Comparison of ENCODE assay signal across 1 cellular context in the genomic region with DNA sequence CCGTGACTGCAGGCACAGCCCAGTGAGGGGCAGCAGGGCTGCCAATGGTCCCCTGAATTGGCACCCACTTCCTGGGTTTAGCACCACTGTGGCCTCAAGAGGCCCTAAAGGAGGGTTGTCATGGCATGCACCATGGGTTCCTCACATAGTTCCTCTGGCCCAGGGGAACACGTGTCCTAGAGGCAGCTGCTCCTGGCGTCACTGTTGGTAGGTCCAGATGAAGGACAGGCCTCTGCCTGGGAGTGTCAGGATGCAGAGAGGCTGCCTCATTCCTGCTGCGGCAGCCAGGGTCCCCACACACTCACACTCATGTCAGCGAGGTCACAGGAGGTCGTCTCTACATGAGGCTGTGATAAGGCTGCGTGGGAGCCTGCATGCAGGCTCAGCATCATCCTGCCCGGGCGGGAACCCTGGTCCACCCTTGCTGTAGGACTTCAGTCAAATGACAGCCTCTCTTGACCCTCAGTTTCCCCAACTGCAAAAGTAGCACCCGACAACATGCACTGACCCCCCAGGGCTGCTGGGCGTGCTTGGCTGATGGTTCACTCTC.
TF ChIP-seq lines count a peak whose summit lies in the region.

No MANE protein-coding gene starts in this region.

TF ChIP-seq in K562, 482 proteins besides CTCF, POLR2A, EP300 and RAD21 (continued from another document):
- TF ChIP-seq CBX1 (IDR thresholded peaks at IDR 0.05; ENCODE audit: low read depth) (no peak), SAP30 (IDR thresholded peaks at IDR 0.05; ENCODE audit: borderline replicate concordance, insufficient read depth, low read depth, low read length, poor library complexity, severe bottlenecking) (no peak), NUFIP1 (IDR thresholded peaks at IDR 0.05; ENCODE audit: partially characterized antibody) (no peak), CBX5 (IDR thresholded peaks at IDR 0.05; ENCODE audit: borderline replicate concordance, low read depth) (no peak), LCOR (CRISPR knock-in tag; IDR thresholded peaks at IDR 0.05) (no peak), ZNF212 (CRISPR knock-in tag; IDR thresholded peaks at IDR 0.05) (no peak), ZNF57 (CRISPR knock-in tag; IDR thresholded peaks at IDR 0.05) (no peak), EWSR1 (IDR thresholded peaks at IDR 0.05; ENCODE audit: borderline replicate concordance, low read depth, partially characterized antibody) (no peak), RCOR1 (IDR thresholded peaks at IDR 0.05; ENCODE audit: borderline replicate concordance in 1 of 2, low read depth in 2 of 2, low read length in 2 of 2) (peak in 1 of 2 experiments; percentile 16; a peak in 1 of 4 replicates), HSF4 (CRISPR knock-in tag; IDR thresholded peaks at IDR 0.05; ENCODE audit: borderline replicate concordance) (no peak), MLX (CRISPR knock-in tag; conservative IDR thresholded peaks at IDR 0.05) (no peak), NEUROD1 (IDR thresholded peaks at IDR 0.05; ENCODE audit: borderline replicate concordance, low read depth, low read length, partially characterized antibody) (no peak), NFXL1 (CRISPR knock-in tag; IDR thresholded peaks at IDR 0.05) (no peak), PPARD (CRISPR knock-in tag; IDR thresholded peaks at IDR 0.05) (no peak), ZNF436 (CRISPR knock-in tag; IDR thresholded peaks at IDR 0.05) (no peak), MAX (CRISPR knock-in tag; IDR thresholded peaks at IDR 0.05) (peak; percentile 18), SNAPC5 (CRISPR knock-in tag; IDR thresholded peaks at IDR 0.05) (no peak), CSDE1 (IDR thresholded peaks at IDR 0.05) (no peak)
